In the genomic region with DNA sequence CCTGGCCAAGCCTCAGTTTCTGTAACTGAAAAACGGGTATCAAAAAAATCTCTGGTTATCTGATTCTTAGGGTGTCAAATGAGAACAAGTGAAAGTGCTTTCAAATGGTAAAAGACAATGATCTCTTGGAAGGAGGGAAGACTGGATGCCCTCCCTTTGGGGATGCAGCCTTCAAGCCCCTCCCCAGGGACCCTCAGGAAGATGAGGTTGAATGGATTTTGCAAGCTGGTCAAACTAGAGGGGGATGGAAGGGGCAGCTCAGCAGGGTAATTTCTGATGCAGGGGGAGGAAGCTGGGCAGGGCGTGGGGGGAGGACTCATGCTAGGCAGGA, we compare ENCODE assay signal across 12 cellular contexts. TPM values are rescaled to one million over a fixed set of nuclear protein-coding genes. Genes with fewer than 3 reads are reported as not detected.
A peak's percentile ranks its signal among the peaks of the same experiment; 100 is the strongest.
DNase-seq lines count a peak whose midpoint lies in the region; TF ChIP-seq lines count a peak whose summit lies in the region.
"Had no signal": no experiment of that assay in that cellular context is flagged by ENCODE, and none has a peak within 500 bp of the region (broad histone marks: within the 10 kb centered on the region; RNA-seq: fewer than 3 reads in every experiment).

No MANE protein-coding gene starts in this region.

- H3K79me1 ChIP-seq in trophoblast cell (ENCODE audit: low read length), result peaks cover 40% of the 10 kb centered on the region

- H2BK5ac ChIP-seq in trophoblast cell (ENCODE audit: low read depth, low read length, poor library complexity), result peak overlapping the region; percentile 24

- H3K27ac ChIP-seq in RWPE1, result peak overlapping the region; percentile 99
- H3K27ac ChIP-seq in trophoblast cell (ENCODE audit: low read depth, low read length), result peak overlapping the region; percentile 14

- peak overlapping the region; percentile 44 for H3K4me2 ChIP-seq in trophoblast cell (ENCODE audit: low read length)

- H4K91ac ChIP-seq in trophoblast cell (ENCODE audit: low read depth, low read length), result peak overlapping the region; percentile 69

- peaks cover 4% of the 10 kb centered on the region for H3K9me3 ChIP-seq in trophoblast cell (ENCODE audit: insufficient read depth, low read depth, low read length)

- H2AFZ ChIP-seq in trophoblast cell (ENCODE audit: insufficient read depth, low read length, poor library complexity), result no peak overlapping the region

- H2AK5ac ChIP-seq in trophoblast cell (ENCODE audit: low read length), result no peak overlapping the region

- POLR2A ChIA-PET in RWPE1 (lab: Yijun Ruan, JAX; ENCODE audit: low non-redundant PET), result interaction anchor here (0.9 to 1.0 kb wide), 2 partner anchors 13 to 99 kb away, joined by 3 read pairs; a partner anchor contains a TSS

- no peak overlapping the region for H3K4ac ChIP-seq in trophoblast cell (ENCODE audit: low read depth, low read length)

- H3K27me3 ChIP-seq in trophoblast cell (ENCODE audit: insufficient read depth, low read length), result no peaks in the 10 kb centered on the region

- H3K79me2 ChIP-seq in trophoblast cell (ENCODE audit: control insufficient read depth, insufficient read depth, low read length, poor library complexity), result peaks cover 12% of the 10 kb centered on the region

- H3K18ac ChIP-seq in trophoblast cell (ENCODE audit: low read length), result peak overlapping the region; percentile 52

- CTCF ChIA-PET in RWPE1 (lab: Yijun Ruan, JAX), result interaction anchor here (0.9 kb wide), 1 partner anchor 101 kb away, joined by 3 read pairs; no protein-coding TSS in a partner anchor

- H3K4me3 ChIP-seq in AG10803 (ENCODE audit: low read length), result peak overlapping the region; percentile 70
- peak overlapping the region; percentile 18 for H3K4me3 ChIP-seq in fibroblast of pulmonary artery (replicated peaks; ENCODE audit: low read depth, low read length)
- no peak overlapping the region for H3K4me3 ChIP-seq in trophoblast cell (ENCODE audit: low read depth, low read length)

- H3K14ac ChIP-seq in trophoblast cell (ENCODE audit: low read length), result peak overlapping the region; percentile 53

- no peak for TF ChIP-seq CTCF in AG10803 (conservative IDR thresholded peaks at IDR 0.05; ENCODE audit: low read length)
- TF ChIP-seq CTCF in RWPE1 (conservative IDR thresholded peaks at IDR 0.05; ENCODE audit: low read depth), result no peak
- no peak for TF ChIP-seq CTCF in fibroblast of pulmonary artery (IDR thresholded peaks at IDR 0.05; ENCODE audit: low read length, missing control alignments)

- no CpG with 5 or more reads among the region's 2 CpGs for WGBS in trophoblast cell (ENCODE audit: extremely low coverage, insufficient coverage, insufficient read length)

- H3K36me3 ChIP-seq in trophoblast cell (ENCODE audit: control insufficient read depth in 1 of 2, insufficient read depth in 2 of 2, low read length in 2 of 2), result no peaks in the 10 kb centered on the region

- H4K8ac ChIP-seq in trophoblast cell (ENCODE audit: low read depth, low read length), result no peak overlapping the region

- no peak overlapping the region for H4K12ac ChIP-seq in trophoblast cell (ENCODE audit: low read depth, low read length)

- peak overlapping the region; percentile 59 for H2BK12ac ChIP-seq in trophoblast cell (ENCODE audit: low read length)

- H2BK120ac ChIP-seq in trophoblast cell (ENCODE audit: insufficient read depth, low read length, poor library complexity), result peak overlapping the region; percentile 78

- H3K9ac ChIP-seq in trophoblast cell (ENCODE audit: low read length), result no peak overlapping the region

- DNase-seq in AG10803 (ENCODE audit: low read depth), result no peak
- DNase-seq in RWPE1 (ENCODE audit: low spot score), result no peak
- DNase-seq in fibroblast of pulmonary artery (ENCODE audit: low read depth), result no peak
- no peak for DNase-seq in trophoblast cell
- no peak for DNase-seq in GM03348 (ENCODE audit: low spot score)
- DNase-seq in NCI-H1694 treated with DMSO at 0.1 percent for 48 hours (lab: John Stamatoyannopoulos, UW), result no peak
- no peak for DNase-seq in superior temporal gyrus (ENCODE audit: extremely low spot score)
- DNase-seq in NCI-H526 (lab: John Stamatoyannopoulos, UW), result no peak
- DNase-seq: activated effector memory CD4-positive, alpha-beta T cell treated with anti-CD3 and anti-CD28 coated beads, Interleukin-2, amount 50 U/mL, for 16 hours; CD4-positive, alpha-beta T cell; NCI-H2029 treated with DMSO at 0.1 percent for 48 hours; occipital lobe had no signal

- peaks cover 51 to 61% of the 10 kb centered on the region in 2 experiments for H3K4me1 ChIP-seq in trophoblast cell (ENCODE audit: control insufficient read depth in 1 of 2, insufficient read depth in 2 of 2, low read length in 2 of 2)

- H3K23ac ChIP-seq in trophoblast cell (ENCODE audit: low read length), result no peak overlapping the region

RNA-seq across cellular contexts. Expression of a gene that starts 22.4 kb away (rescaled TPM):
- polyA plus RNA-seq in trophoblast cell (2013), result 16.7 and 17.8 TPM in 2 replicates
